In genomic region chr5:87329114-87329513, GRCh38 we compare ENCODE assay signal across 28 cellular contexts.
"Had no signal": no experiment of that assay in that cellular context is flagged by ENCODE, and none has a peak within 500 bp of the region (broad histone marks: within the 10 kb centered on the region; RNA-seq: fewer than 3 reads in every experiment).

No MANE protein-coding gene starts in this region.

- H3K27ac Mint-ChIP-seq: activated naive CD8-positive, alpha-beta T cell treated with anti-CD3 and anti-CD28 coated beads, Interleukin-2, amount 10 ng/mL, durations not matched to agents 7 days and 5 days; nephron progenitor cell; T-helper 2 cell treated with Interferon-gamma antibody and Interleukin-4, amounts not matched to agents 5 μg/mL and 100 μg/mL, for 36 hours had no signal

- H3K36me3 ChIP-seq: ovary, prostate gland, uterus had no signal

- H3K4me3 ChIP-seq: ascending aorta, esophagus muscularis mucosa, heart right ventricle, left ventricle myocardium inferior, ovary, prostate gland, skin epidermis, thoracic aorta, uterus had no signal

- ATAC-seq: heart right ventricle; sciatic nerve; stimulated activated naive CD8-positive, alpha-beta T cell treated with anti-CD3 and anti-CD28 coated beads, Interleukin-15, Interleukin-2, amounts not matched to agents 100 U/mL and 50 U/mL, for 24 hours had no signal

- DNase-seq: activated CD4-positive, alpha-beta T cell treated with anti-CD3 and anti-CD28 coated beads for 48 hours; activated CD4-positive, alpha-beta T cell treated with anti-CD3 and anti-CD28 coated beads, Interleukin-2, amount 50 U/mL, for 48 hours; activated CD4-positive, CD25-positive, alpha-beta regulatory T cell; activated CD8-positive, alpha-beta memory T cell treated with anti-CD3 and anti-CD28 coated beads for 24 hours; activated effector memory CD4-positive, alpha-beta T cell treated with Interleukin-2 at 50 U/mL for 16 hours; activated naive CD4-positive, alpha-beta T cell treated with Interleukin-2 at 50 U/mL for 16 hours; activated naive CD8-positive, alpha-beta T cell treated with anti-CD3 and anti-CD28 coated beads, Interleukin-2, amount 10 ng/mL, durations not matched to agents 7 days and 5 days; brain microvascular endothelial cell; cortex of kidney; foreskin melanocyte; heart right ventricle; left ventricle myocardium inferior; naive B cell; nephron progenitor cell; ovary; retina; stimulated activated CD4-positive, alpha-beta T cell treated with anti-CD3 and anti-CD28 coated beads, Interleukin-12 subunit alpha, Interleukin-12 subunit beta, amount 100 ng/mL, for 4 hours; stimulated activated CD4-positive, alpha-beta T cell treated with anti-CD3 and anti-CD28 coated beads, Interleukin-4, amount 100 ng/mL, for 1 hour; stimulated activated naive CD8-positive, alpha-beta T cell treated with anti-CD3 and anti-CD28 coated beads, Interleukin-15, Interleukin-2, amounts not matched to agents 100 U/mL and 50 U/mL, for 24 hours; trophoblast cell; uterus had no signal

- H3K4me1 ChIP-seq: esophagus muscularis mucosa, prostate gland, uterus had no signal

- H3K9me3 ChIP-seq: ascending aorta, esophagus muscularis mucosa, heart right ventricle, left ventricle myocardium inferior, ovary, prostate gland, thoracic aorta, uterus had no signal

- H3K4me1 Mint-ChIP-seq: nephron progenitor cell had no signal

- H3K4me3 Mint-ChIP-seq: activated naive CD8-positive, alpha-beta T cell treated with anti-CD3 and anti-CD28 coated beads, Interleukin-2, amount 10 ng/mL, durations not matched to agents 7 days and 5 days; naive B cell; nephron progenitor cell; T-helper 2 cell treated with Interferon-gamma antibody and Interleukin-4, amounts not matched to agents 5 μg/mL and 100 μg/mL, for 36 hours had no signal

- H3K27ac ChIP-seq: ascending aorta, brain microvascular endothelial cell, esophagus muscularis mucosa, heart right ventricle, left ventricle myocardium inferior, ovary, prostate gland, skin epidermis, thoracic aorta, uterus had no signal

- H3K9me3 Mint-ChIP-seq: activated naive CD8-positive, alpha-beta T cell treated with anti-CD3 and anti-CD28 coated beads, Interleukin-2, amount 10 ng/mL, durations not matched to agents 7 days and 5 days; naive B cell; nephron progenitor cell; T-helper 2 cell treated with Interferon-gamma antibody and Interleukin-4, amounts not matched to agents 5 μg/mL and 100 μg/mL, for 36 hours had no signal

- H3K27me3 ChIP-seq: ascending aorta, brain microvascular endothelial cell, esophagus muscularis mucosa, heart right ventricle, ovary, uterus had no signal

- H3K27me3 Mint-ChIP-seq: activated naive CD8-positive, alpha-beta T cell treated with anti-CD3 and anti-CD28 coated beads, Interleukin-2, amount 10 ng/mL, durations not matched to agents 7 days and 5 days; naive B cell had no signal
